20 cellular contexts compared by ENCODE assay signal in the genomic region with DNA sequence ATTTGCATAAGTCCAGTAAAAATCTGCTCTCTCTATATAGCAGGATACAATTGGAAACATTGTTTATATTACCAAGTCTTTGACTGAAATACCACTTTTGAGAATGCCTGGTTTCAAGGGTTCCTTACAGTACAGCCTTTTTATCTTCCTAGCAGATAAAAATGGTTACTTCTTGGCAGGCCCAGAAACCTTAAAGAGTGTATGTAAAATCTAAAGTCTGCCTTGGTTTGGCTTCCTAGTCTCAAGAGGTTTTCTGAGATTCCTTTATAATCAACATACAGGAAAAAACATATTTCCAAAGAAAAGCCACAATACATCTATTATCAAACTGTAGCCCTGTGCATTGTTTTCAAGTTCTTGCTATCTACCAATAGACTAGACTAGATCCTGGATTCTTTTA.
"Had no signal": no experiment of that assay in that cellular context is flagged by ENCODE, and none has a peak within 500 bp of the region (broad histone marks: within the 10 kb centered on the region; RNA-seq: fewer than 3 reads in every experiment).

No MANE protein-coding gene starts in this region.

- H3K4me3 ChIP-seq: coronary artery, dorsolateral prefrontal cortex, esophagus muscularis mucosa, gastrocnemius medialis, heart right ventricle, left lung, lower lobe of right lung, mucosa of descending colon had no signal

- DNase-seq: dermis blood vessel endothelial cell; dorsolateral prefrontal cortex; effector CD4-positive, alpha-beta T cell; effector memory CD4-positive, alpha-beta T cell; foreskin keratinocyte; gastrocnemius medialis; glutamatergic neuron; head of caudate nucleus; heart right ventricle; hippocampal formation; left cardiac atrium; left lung; left ventricle myocardium superior; lower lobe of right lung; mesenchymal stem cell; mucosa of descending colon; naive B cell; naive thymus-derived CD8-positive, alpha-beta T cell had no signal
